In the genomic region with DNA sequence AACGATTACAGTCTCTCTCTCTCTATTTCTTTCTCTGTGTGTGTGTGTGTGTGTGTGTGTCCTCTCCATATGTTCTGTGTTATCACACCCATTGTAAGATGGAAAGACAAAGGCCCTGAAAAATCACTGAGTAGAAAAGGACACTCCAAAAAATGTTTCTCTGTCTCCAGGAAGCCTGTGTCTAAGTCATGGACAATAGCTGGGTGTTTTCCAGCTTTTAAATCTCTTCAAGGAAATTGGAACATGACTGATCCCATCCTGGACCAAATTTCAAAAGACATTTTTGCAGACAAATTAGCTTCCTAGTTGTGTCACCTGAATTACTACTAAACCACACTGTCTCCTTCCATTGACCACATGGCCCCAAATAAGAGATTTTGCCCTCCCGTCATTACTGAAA, we compare ENCODE assay signal across 33 cellular contexts. TPM values are rescaled to one million over a fixed set of nuclear protein-coding genes. Genes with fewer than 3 reads are reported as not detected.
"Had no signal": no experiment of that assay in that cellular context is flagged by ENCODE, and none has a peak within 500 bp of the region (broad histone marks: within the 10 kb centered on the region; RNA-seq: fewer than 3 reads in every experiment).

No MANE protein-coding gene starts in this region.

- H3K4me1 ChIP-seq: body of pancreas had no signal

- ATAC-seq: activated CD4-positive, alpha-beta T cell treated with anti-CD3 and anti-CD28 coated beads for 36 hours; activated CD8-positive, alpha-beta memory T cell treated with anti-CD3 and anti-CD28 coated beads, Interleukin-2, amount 10 ng/mL, durations not matched to agents 7 days and 5 days; activated CD8-positive, alpha-beta T cell treated with anti-CD3 and anti-CD28 coated beads, Interleukin-2, amount 10 ng/mL, durations not matched to agents 7 days and 5 days; body of pancreas; gastroesophageal sphincter had no signal

- H3K27me3 ChIP-seq: body of pancreas, gastroesophageal sphincter had no signal

- H3K4me3 Mint-ChIP-seq: activated CD4-positive, alpha-beta memory T cell treated with anti-CD3 and anti-CD28 coated beads for 36 hours; activated CD4-positive, alpha-beta T cell treated with anti-CD3 and anti-CD28 coated beads for 36 hours; activated CD4-positive, alpha-beta T cell treated with anti-CD3 and anti-CD28 coated beads, Interleukin-2, amount 10 ng/mL, durations not matched to agents 24 days and 14 days; activated CD8-positive, alpha-beta memory T cell treated with anti-CD3 and anti-CD28 coated beads, Interleukin-2, amount 10 ng/mL, durations not matched to agents 7 days and 5 days; activated CD8-positive, alpha-beta T cell treated with anti-CD3 and anti-CD28 coated beads, Interleukin-2, amount 10 ng/mL, durations not matched to agents 7 days and 5 days; activated naive CD4-positive, alpha-beta T cell treated with anti-CD3 and anti-CD28 coated beads, Interleukin-2, amount 10 ng/mL, durations not matched to agents 7 days and 5 days; activated naive CD8-positive, alpha-beta T cell; activated T-helper 1 cell treated with anti-CD3 and anti-CD28 coated beads, Interleukin-12 subunit alpha, Interleukin-12 subunit beta, Interleukin-2, Interleukin-4 antibody, amounts not matched to agents 30 ng/mL and 10 ng/mL and 1 ng/mL, durations not matched to agents 14 hours and 24 hours and 36 hours had no signal

- H3K4me3 ChIP-seq: body of pancreas, esophagus squamous epithelium, gastroesophageal sphincter had no signal

- H3K9me3 Mint-ChIP-seq: activated CD4-positive, alpha-beta memory T cell treated with anti-CD3 and anti-CD28 coated beads for 36 hours; activated CD4-positive, alpha-beta T cell treated with anti-CD3 and anti-CD28 coated beads, Interleukin-2, amount 10 ng/mL, durations not matched to agents 24 days and 14 days; activated naive CD4-positive, alpha-beta T cell treated with anti-CD3 and anti-CD28 coated beads, Interleukin-2, amount 10 ng/mL, durations not matched to agents 7 days and 5 days; activated T-helper 1 cell treated with anti-CD3 and anti-CD28 coated beads, Interleukin-12 subunit alpha, Interleukin-12 subunit beta, Interleukin-2, Interleukin-4 antibody, amounts not matched to agents 30 ng/mL and 10 ng/mL and 1 ng/mL, durations not matched to agents 14 hours and 24 hours and 36 hours; activated T-helper 2 cell treated with anti-CD3 and anti-CD28 coated beads, Interferon-gamma antibody, Interleukin-2, Interleukin-4, amounts not matched to agents 10 μg/mL and 5 μg/mL and 100 μg/mL, durations not matched to agents 14 hours and 24 hours and 36 hours had no signal

- DNase-seq: activated CD4-positive, alpha-beta memory T cell treated with anti-CD3 and anti-CD28 coated beads for 36 hours; activated CD4-positive, alpha-beta T cell treated with anti-CD3 and anti-CD28 coated beads for 36 hours; activated CD4-positive, alpha-beta T cell treated with anti-CD3 and anti-CD28 coated beads, Interleukin-2, amount 10 ng/mL, durations not matched to agents 24 days and 14 days; activated CD4-positive, CD25-positive, alpha-beta regulatory T cell; activated CD4-positive, CD25-positive, alpha-beta regulatory T cell treated with anti-CD3 and anti-CD28 coated beads, Interleukin-2, amount 50 U/mL, for 72 hours; activated CD8-positive, alpha-beta memory T cell treated with anti-CD3 and anti-CD28 coated beads, Interleukin-2, amount 10 ng/mL, durations not matched to agents 7 days and 5 days; activated CD8-positive, alpha-beta memory T cell treated with anti-CD3 and anti-CD28 coated beads, Interleukin-2, amount 50 U/mL, for 4 hours; activated CD8-positive, alpha-beta T cell treated with anti-CD3 and anti-CD28 coated beads, Interleukin-2, amount 10 ng/mL, durations not matched to agents 7 days and 5 days; activated effector memory CD4-positive, alpha-beta T cell treated with anti-CD3 and anti-CD28 coated beads, Interleukin-2, amount 50 U/mL, for 16 hours; activated naive CD4-positive, alpha-beta T cell treated with anti-CD3 and anti-CD28 coated beads, Interleukin-2, amount 10 ng/mL, durations not matched to agents 7 days and 5 days; activated T-cell treated with anti-CD3 and anti-CD28 coated beads, Interleukin-2, amount 50 U/mL, for 1 hour; activated T-cell treated with anti-CD3 and anti-CD28 coated beads, Interleukin-2, amount 50 U/mL, for 48 hours; amniotic stem cell; anterior cingulate cortex; body of pancreas; caudate nucleus; cortex of kidney; effector CD8-positive, alpha-beta T cell; esophagus squamous epithelium; foreskin melanocyte; T-helper 2 cell had no signal

- H3K9me3 ChIP-seq: body of pancreas, esophagus squamous epithelium, gastroesophageal sphincter had no signal

- H3K27ac ChIP-seq: body of pancreas, epithelial cell of prostate, esophagus squamous epithelium, gastroesophageal sphincter had no signal

- H3K36me3 ChIP-seq: esophagus squamous epithelium, gastroesophageal sphincter had no signal

- H3K27ac Mint-ChIP-seq: activated CD4-positive, alpha-beta memory T cell treated with anti-CD3 and anti-CD28 coated beads for 36 hours; activated CD4-positive, alpha-beta T cell treated with anti-CD3 and anti-CD28 coated beads for 36 hours; activated CD4-positive, alpha-beta T cell treated with anti-CD3 and anti-CD28 coated beads, Interleukin-2, amount 10 ng/mL, durations not matched to agents 24 days and 14 days; activated CD8-positive, alpha-beta memory T cell treated with anti-CD3 and anti-CD28 coated beads, Interleukin-2, amount 10 ng/mL, durations not matched to agents 7 days and 5 days; activated CD8-positive, alpha-beta T cell treated with anti-CD3 and anti-CD28 coated beads, Interleukin-2, amount 10 ng/mL, durations not matched to agents 7 days and 5 days; activated naive CD4-positive, alpha-beta T cell treated with anti-CD3 and anti-CD28 coated beads, Interleukin-2, amount 10 ng/mL, durations not matched to agents 7 days and 5 days; activated naive CD8-positive, alpha-beta T cell; activated T-helper 1 cell treated with anti-CD3 and anti-CD28 coated beads, Interleukin-12 subunit alpha, Interleukin-12 subunit beta, Interleukin-2, Interleukin-4 antibody, amounts not matched to agents 30 ng/mL and 10 ng/mL and 1 ng/mL, durations not matched to agents 14 hours and 24 hours and 36 hours; activated T-helper 2 cell treated with anti-CD3 and anti-CD28 coated beads, Interferon-gamma antibody, Interleukin-2, Interleukin-4, amounts not matched to agents 10 μg/mL and 5 μg/mL and 100 μg/mL, durations not matched to agents 14 hours and 24 hours and 36 hours had no signal

RNA-seq across cellular contexts. Expression of gene LMX1A, which starts 31.0 kb away (rescaled TPM):
- total RNA-seq: activated CD4-positive, alpha-beta memory T cell treated with anti-CD3 and anti-CD28 coated beads for 36 hours; activated CD4-positive, alpha-beta T cell treated with anti-CD3 and anti-CD28 coated beads for 36 hours; activated CD4-positive, alpha-beta T cell treated with anti-CD3 and anti-CD28 coated beads, Interleukin-2, amount 10 ng/mL, durations not matched to agents 24 days and 14 days; activated CD8-positive, alpha-beta memory T cell treated with anti-CD3 and anti-CD28 coated beads for 36 hours; activated CD8-positive, alpha-beta memory T cell treated with anti-CD3 and anti-CD28 coated beads, Interleukin-2, amount 10 ng/mL, durations not matched to agents 7 days and 5 days; activated CD8-positive, alpha-beta T cell treated with anti-CD3 and anti-CD28 coated beads, Interleukin-2, amount 10 ng/mL, durations not matched to agents 7 days and 5 days; activated T-helper 1 cell treated with anti-CD3 and anti-CD28 coated beads, Interleukin-12 subunit alpha, Interleukin-12 subunit beta, Interleukin-2, Interleukin-4 antibody, amounts not matched to agents 30 ng/mL and 10 ng/mL and 1 ng/mL, durations not matched to agents 14 hours and 24 hours and 36 hours; activated T-helper 2 cell treated with anti-CD3 and anti-CD28 coated beads, Interferon-gamma antibody, Interleukin-2, Interleukin-4, amounts not matched to agents 10 μg/mL and 5 μg/mL and 100 μg/mL, durations not matched to agents 14 hours and 24 hours and 36 hours; body of pancreas; chondrocyte; dermis microvascular lymphatic vessel endothelial cell; endothelial cell of umbilical vein; fibroblast of villous mesenchyme; glomerular endothelial cell; T-helper 1 cell treated with Interleukin-12 subunit alpha and Interleukin-12 subunit beta and Interleukin-4 antibody, amounts not matched to agents 30 ng/mL and 1 ng/mL, for 36 hours had no signal
- polyA plus RNA-seq: endothelial cell of umbilical vein had no signal

RNA-seq across cellular contexts. Expression of gene RXRG, which starts 57.4 kb away (rescaled TPM):
- total RNA-seq: activated CD4-positive, alpha-beta T cell treated with anti-CD3 and anti-CD28 coated beads, Interleukin-2, amount 10 ng/mL, durations not matched to agents 24 days and 14 days; activated CD8-positive, alpha-beta memory T cell treated with anti-CD3 and anti-CD28 coated beads for 36 hours; activated CD8-positive, alpha-beta memory T cell treated with anti-CD3 and anti-CD28 coated beads, Interleukin-2, amount 10 ng/mL, durations not matched to agents 7 days and 5 days; activated CD8-positive, alpha-beta T cell treated with anti-CD3 and anti-CD28 coated beads, Interleukin-2, amount 10 ng/mL, durations not matched to agents 7 days and 5 days; activated T-helper 1 cell treated with anti-CD3 and anti-CD28 coated beads, Interleukin-12 subunit alpha, Interleukin-12 subunit beta, Interleukin-2, Interleukin-4 antibody, amounts not matched to agents 30 ng/mL and 10 ng/mL and 1 ng/mL, durations not matched to agents 14 hours and 24 hours and 36 hours; activated T-helper 2 cell treated with anti-CD3 and anti-CD28 coated beads, Interferon-gamma antibody, Interleukin-2, Interleukin-4, amounts not matched to agents 10 μg/mL and 5 μg/mL and 100 μg/mL, durations not matched to agents 14 hours and 24 hours and 36 hours; chondrocyte; dermis microvascular lymphatic vessel endothelial cell; endothelial cell of umbilical vein; fibroblast of villous mesenchyme; glomerular endothelial cell; T-helper 1 cell treated with Interleukin-12 subunit alpha and Interleukin-12 subunit beta and Interleukin-4 antibody, amounts not matched to agents 30 ng/mL and 1 ng/mL, for 36 hours had no signal
- polyA plus RNA-seq: endothelial cell of umbilical vein had no signal
